Comparison of ENCODE assay signal across 9 cellular contexts in the genomic region with DNA sequence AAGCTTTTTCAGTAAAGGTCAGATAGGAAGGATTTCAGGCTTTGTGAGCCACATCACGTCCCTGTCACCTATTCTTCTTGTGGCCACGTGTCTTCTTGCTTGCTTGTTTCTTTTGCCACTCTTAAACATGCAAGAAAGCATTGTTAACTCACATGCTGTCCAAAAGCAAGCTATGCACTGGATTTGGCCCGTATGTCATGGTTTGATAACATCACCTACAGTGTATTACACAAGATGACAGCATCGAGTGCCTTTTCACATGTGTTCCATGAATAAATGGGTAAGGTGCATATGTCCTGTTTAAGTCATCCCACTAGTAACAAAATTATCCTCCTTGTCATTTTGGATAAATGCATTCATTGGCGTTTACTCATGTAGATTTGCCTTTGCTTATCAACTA.
"Had no signal": no experiment of that assay in that cellular context is flagged by ENCODE, and none has a peak within 500 bp of the region (broad histone marks: within the 10 kb centered on the region; RNA-seq: fewer than 3 reads in every experiment).

No MANE protein-coding gene starts in this region.

- H2AFZ ChIP-seq: GM23248 had no signal

- FAIRE-seq: HepG2 had no signal

- ATAC-seq: HCT116, HepG2 had no signal

- H3K4me3 ChIP-seq: GM23248, HAP-1 had no signal

- H3K4me2 ChIP-seq: KMS-11 had no signal

- H3K9me3 ChIP-seq: HAP-1 had no signal

- DNase-seq: GM23248, GOT3, H7, HFFc6, KBM-7 had no signal

- H3K27ac ChIP-seq: GM23248, KMS-11 had no signal

- H3K4me1 ChIP-seq: HAP-1 had no signal

- H3K36me3 ChIP-seq: HAP-1 had no signal

- H3K9ac ChIP-seq: GM23248, KMS-11 had no signal
